In the genomic region with DNA sequence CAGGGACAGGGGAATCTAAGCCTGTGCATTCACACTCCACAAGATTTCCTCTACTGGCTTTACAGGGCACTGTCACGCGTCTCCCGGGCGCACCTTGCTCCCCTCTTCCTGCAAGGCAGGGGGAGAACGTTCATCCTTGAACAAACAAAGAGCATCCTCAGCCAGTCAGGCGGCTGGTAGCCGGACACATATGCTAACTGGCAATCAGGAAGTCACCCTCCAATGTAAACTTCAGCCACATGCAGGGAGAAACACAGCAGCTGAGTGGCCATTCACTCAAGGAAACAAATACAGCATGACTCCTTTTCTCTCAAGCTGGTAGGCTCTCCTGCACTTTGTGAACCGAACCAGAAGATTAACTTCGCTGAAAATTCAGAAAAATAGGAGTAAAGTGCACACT, we compare ENCODE assay signal across 21 cellular contexts. TPM values are rescaled to one million over a fixed set of nuclear protein-coding genes. Genes with fewer than 3 reads are reported as not detected.
DNase-seq lines count a peak whose midpoint lies in the region; ATAC-seq and TF ChIP-seq lines count a peak whose summit lies in the region.
"Had no signal": no experiment of that assay in that cellular context is flagged by ENCODE, and none has a peak within 500 bp of the region (broad histone marks: within the 10 kb centered on the region; RNA-seq: fewer than 3 reads in every experiment).

No MANE protein-coding gene starts in this region.

- CTCF ChIA-PET in IMR-90 (lab: Yijun Ruan, JAX): no interaction called here
- CTCF ChIA-PET in CD8-positive, alpha-beta memory T cell (lab: Charles Lee): no interaction called here

- dilution Hi-C loops in IMR-90 (cut with HindIII; ENCODE audit: low sequenced_read_pairs, unreplicated experiment): no loop called here

- no peak overlapping the region for H3K23ac ChIP-seq in IMR-90 (ENCODE audit: low read depth, low read length)
- H3K23ac ChIP-seq in neuronal stem cell (ENCODE audit: low read depth, low read length, poor library complexity): no peak overlapping the region

- H3K4me2 ChIP-seq in IMR-90 (ENCODE audit: low read depth, low read length) (no peak overlapping the region), neuronal stem cell (ENCODE audit: insufficient read depth, low read length, poor library complexity, severe bottlenecking) (no peak overlapping the region)

- H4K8ac ChIP-seq in IMR-90 (ENCODE audit: low read depth in 2 of 2, low read length in 2 of 2) (no peak overlapping the region), neuronal stem cell (ENCODE audit: low read depth, low read length) (no peak overlapping the region)

- H3K9me3 Mint-ChIP-seq in CD8-positive, alpha-beta memory T cell: no peaks in the 10 kb centered on the region
- H3K9me3 Mint-ChIP-seq: CD4-positive, alpha-beta T cell; IgD-negative memory B cell had no signal

- H3K79me1 ChIP-seq in IMR-90 (ENCODE audit: low read depth in 1 of 2, low read length in 2 of 2) (no peaks in the 10 kb centered on the region), neuronal stem cell (ENCODE audit: low read depth, low read length) (peaks cover 1% of the 10 kb centered on the region)

- H3K18ac ChIP-seq in IMR-90 (ENCODE audit: low read depth, low read length) (no peak overlapping the region), neuronal stem cell (ENCODE audit: low read length) (no peak overlapping the region)

- no CpG with 5 or more reads among the region's 9 CpGs for WGBS in IMR-90 (ENCODE audit: extremely low coverage in 2 of 2, insufficient read length in 1 of 2), 2 experiments
- WGBS in neuronal stem cell (ENCODE audit: extremely low coverage in 2 of 2, insufficient read length in 2 of 2, insufficient replicate concordance in 1 of 2), 2 donors: no CpG with 5 or more reads among the region's 9 CpGs

- H3K56ac ChIP-seq in IMR-90 (ENCODE audit: extremely low read depth, insufficient read depth, low read length): no peak overlapping the region

- no peak overlapping the region for H3K4me3 Mint-ChIP-seq in CD8-positive, alpha-beta memory T cell
- H3K4me3 Mint-ChIP-seq: CD4-positive, alpha-beta T cell; IgD-negative memory B cell had no signal

- peaks cover 1% of the 10 kb centered on the region for H3K4me1 ChIP-seq in IMR-90 (ENCODE audit: control insufficient read depth, insufficient read depth, low read length)
- H3K4me1 ChIP-seq in neuronal stem cell (ENCODE audit: control insufficient read depth in 2 of 2, insufficient read depth in 1 of 2, low read depth in 1 of 2, low read length in 2 of 2): peaks cover 2 to 17% of the 10 kb centered on the region in 2 donors
- H3K4me1 ChIP-seq in CD8-positive, alpha-beta memory T cell (ENCODE audit: insufficient read depth, low read length): no peaks in the 10 kb centered on the region
- H3K4me1 ChIP-seq: BE2C had no signal

- H4K91ac ChIP-seq in IMR-90 (ENCODE audit: insufficient read depth, low read depth, low read length) (no peak overlapping the region), neuronal stem cell (ENCODE audit: low read depth, low read length, poor library complexity) (no peak overlapping the region)

- H2BK15ac ChIP-seq in IMR-90 (ENCODE audit: low read depth, low read length) (no peak overlapping the region), neuronal stem cell (ENCODE audit: low read length) (no peak overlapping the region)

- TF ChIP-seq CTCF in IMR-90 (conservative IDR thresholded peaks at IDR 0.05; ENCODE audit: low read depth, low read length) (no peak), VCaP (conservative IDR thresholded peaks at IDR 0.05) (no peak)

- H2BK120ac ChIP-seq in IMR-90 (ENCODE audit: low read depth, low read length) (no peak overlapping the region), neuronal stem cell (ENCODE audit: low read depth, low read length) (no peak overlapping the region)

- POLR2A ChIA-PET in IMR-90 (lab: Charles Lee; ENCODE audit: unreplicated experiment): no interaction called here
- POLR2A ChIA-PET in CD8-positive, alpha-beta memory T cell (lab: Charles Lee): no interaction called here

- DNase-seq in NCI-H2029 (lab: John Stamatoyannopoulos, UW) (peak; percentile 39), NCI-H2029 treated with DMSO at 0.1 percent for 48 hours (lab: John Stamatoyannopoulos, UW) (no peak), IMR-90 (no peak), neuronal stem cell (ENCODE audit: low spot score) (no peak)
- no peak for DNase-seq in stimulated activated CD4-positive, alpha-beta T cell treated with anti-CD3 and anti-CD28 coated beads, Interleukin-4, amount 100 ng/mL, for 24 hours
- DNase-seq in CD8-positive, alpha-beta memory T cell: no peak
- DNase-seq: BE2C; Calu3; CD4-positive, alpha-beta T cell; DND-41; Kasumi-1; MG63; NCI-H1048; NCI-H187 treated with DMSO at 0.1 percent for 48 hours; NCI-H345; NCI-H526 treated with DMSO at 0.1 percent for 48 hours; RPMI8226; T-helper 1 cell had no signal

- no peaks in the 10 kb centered on the region for H3K9me1 ChIP-seq in IMR-90 (ENCODE audit: insufficient read depth, low read length)

- peak overlapping the region; percentile 37; the same call in 1 of the 2 replicates for H3K14ac ChIP-seq in IMR-90 (replicated peaks; ENCODE audit: low read depth, low read length)
- H3K14ac ChIP-seq in neuronal stem cell (ENCODE audit: low read length): no peak overlapping the region

- H3K9ac ChIP-seq in IMR-90 (ENCODE audit: low read depth, low read length): no peak overlapping the region
- peak overlapping the region; percentile 7 for H3K9ac ChIP-seq in neuronal stem cell (ENCODE audit: low read depth, low read length, poor library complexity)

- H2BK12ac ChIP-seq in neuronal stem cell (ENCODE audit: low read length): no peak overlapping the region

- H3K27ac ChIP-seq in IMR-90 (ENCODE audit: insufficient read depth, low read length) (no peak overlapping the region), VCaP (peak overlapping the region; percentile 62), neuronal stem cell (replicated peaks; ENCODE audit: low read length) (no peak overlapping the region)
- H3K27ac ChIP-seq in CD8-positive, alpha-beta memory T cell (ENCODE audit: low read depth, low read length): no peak overlapping the region
- H3K27ac ChIP-seq: HL-60 had no signal

- H2BK20ac ChIP-seq in IMR-90 (ENCODE audit: low read depth, low read length): no peak overlapping the region

- BruUV-seq in IMR-90 (replicated peaks; lab: Mats Ljungman, UMichigan): no TSS peak

- no peaks in the 10 kb centered on the region for H3K36me3 ChIP-seq in IMR-90 (ENCODE audit: control insufficient read depth, insufficient read depth, low read length)
- H3K36me3 ChIP-seq in neuronal stem cell (replicated peaks in 1 of 2; ENCODE audit: control insufficient read depth in 2 of 2, insufficient read depth in 2 of 2, low read length in 2 of 2): no peaks in the 10 kb centered on the region
- H3K36me3 ChIP-seq in CD8-positive, alpha-beta memory T cell (ENCODE audit: insufficient read depth, low read length): no peaks in the 10 kb centered on the region
- H3K36me3 ChIP-seq: BE2C, MG63 had no signal

- H3K4me3 ChIP-seq in IMR-90 (ENCODE audit: insufficient read depth, low read depth, low read length): no peak overlapping the region
- H3K4me3 ChIP-seq in neuronal stem cell (ENCODE audit: low read length in 2 of 2): no peak overlapping the region
- H3K4me3 ChIP-seq in CD8-positive, alpha-beta memory T cell (ENCODE audit: low read length): no peak overlapping the region
- H3K4me3 ChIP-seq: MG63 had no signal

- in situ Hi-C loops in IMR-90 (cut with MboI; ENCODE audit: low sequenced_read_pairs): no loop called here

- H3K4me1 Mint-ChIP-seq in CD8-positive, alpha-beta memory T cell: peaks cover 1 to 6% (median 2%) of the 10 kb centered on the region in 3 donors

- H3K27ac Mint-ChIP-seq in CD8-positive, alpha-beta memory T cell: no peak overlapping the region
- H3K27ac Mint-ChIP-seq: CD4-positive, alpha-beta T cell; IgD-negative memory B cell had no signal

- no peak overlapping the region for H3K4ac ChIP-seq in IMR-90 (ENCODE audit: low read depth, low read length)
- H3K4ac ChIP-seq in neuronal stem cell (ENCODE audit: low read length): no peak overlapping the region

- no peak for ATAC-seq in IMR-90 (ENCODE audit: low read depth)

- H2AFZ ChIP-seq in IMR-90 (replicated peaks; ENCODE audit: low read length, poor library complexity) (peak overlapping the region; percentile 8), neuronal stem cell (ENCODE audit: low read length) (peak overlapping the region; percentile 76)

- intact Hi-C loops in IMR-90 (cut with micrococcal nuclease): no loop called here

- no peak overlapping the region for H4K5ac ChIP-seq in IMR-90 (ENCODE audit: low read depth, low read length)

- no peaks in the 10 kb centered on the region for H4K20me1 ChIP-seq in IMR-90 (ENCODE audit: insufficient read depth, low read length)

- H3K9me3 ChIP-seq in IMR-90 (ENCODE audit: control insufficient read depth, insufficient read depth, low read length) (no peaks in the 10 kb centered on the region), neuronal stem cell (replicated peaks in 1 of 2; ENCODE audit: control insufficient read depth in 2 of 2, insufficient read depth in 1 of 2, low read depth in 1 of 2, low read length in 2 of 2) (peaks cover 2 to 4% of the 10 kb centered on the region in 2 donors)
- no peaks in the 10 kb centered on the region for H3K9me3 ChIP-seq in CD8-positive, alpha-beta memory T cell (ENCODE audit: low read length)
- H3K9me3 ChIP-seq: BE2C, MG63 had no signal

- TF ChIP-seq RAD21 in IMR-90 (IDR thresholded peaks at IDR 0.05; ENCODE audit: low read length): no peak

- H2AK5ac ChIP-seq in IMR-90 (ENCODE audit: low read depth, low read length) (no peak overlapping the region), neuronal stem cell (ENCODE audit: low read depth, low read length) (no peak overlapping the region)

- no peak overlapping the region for H2AK9ac ChIP-seq in IMR-90 (replicated peaks; ENCODE audit: low read depth, low read length, poor library complexity)

- H2BK5ac ChIP-seq in IMR-90 (ENCODE audit: low read depth, low read length, poor library complexity, severe bottlenecking) (no peak overlapping the region), neuronal stem cell (ENCODE audit: low read length) (no peak overlapping the region)

- H3K27me3 ChIP-seq in IMR-90 (ENCODE audit: control insufficient read depth, insufficient read depth, low read length): no peaks in the 10 kb centered on the region
- no peaks in the 10 kb centered on the region for H3K27me3 ChIP-seq in neuronal stem cell (ENCODE audit: control insufficient read depth in 3 of 3, insufficient read depth in 3 of 3, low read depth in 1 of 3, low read length in 3 of 3)
- no peaks in the 10 kb centered on the region for H3K27me3 ChIP-seq in CD8-positive, alpha-beta memory T cell (ENCODE audit: insufficient read depth, low read length, poor library complexity, severe bottlenecking)
- H3K27me3 ChIP-seq: MG63 had no signal

- peaks cover 28 to 49% of the 10 kb centered on the region in 2 donors for H3K27me3 Mint-ChIP-seq in CD8-positive, alpha-beta memory T cell
- H3K27me3 Mint-ChIP-seq: IgD-negative memory B cell had no signal

- peaks cover 0 to 3% (median 2%) of the 10 kb centered on the region in 3 donors for H3K36me3 Mint-ChIP-seq in CD8-positive, alpha-beta memory T cell

- no peak for TF ChIP-seq POLR2A in IMR-90 (IDR thresholded peaks at IDR 0.05; ENCODE audit: low read depth, low read length)

RNA-seq across cellular contexts. Expression of a gene that starts 10.8 kb away (rescaled TPM):
- 8.8 and 20.6 TPM in 2 replicates for total RNA-seq in IMR-90 (2012; rRNA removed)
- polyA plus RNA-seq in IMR-90 (2012; rRNA removed): 65.2 and 125 TPM in 2 replicates
- 4.9 and 5.5 TPM in 2 replicates for polyA plus RNA-seq in IMR-90 (2012; cell fraction: cytosol; rRNA removed)
- 5.2 and 22.2 TPM in 2 replicates for polyA plus RNA-seq in IMR-90 (2012; cell fraction: nucleus; rRNA removed; ENCODE audit: low replicate concordance)
- polyA plus RNA-seq in neuronal stem cell (2013, experiment 1 of 2): 276 TPM
- polyA plus RNA-seq in neuronal stem cell (2013, experiment 2 of 2): 269 TPM
- 10 to 100 TPM; 84.5 to 89.4 TPM for total RNA-seq in CD8-positive, alpha-beta memory T cell
- 28.5 TPM for polyA plus RNA-seq in CD8-positive, alpha-beta memory T cell
